In genomic region chr7:85021090-85021704, GRCh38 we compare ENCODE assay signal across 10 cellular contexts.
DNase-seq lines count a peak whose midpoint lies in the region; ATAC-seq, FAIRE-seq and TF ChIP-seq lines count a peak whose summit lies in the region.
"Had no signal": no experiment of that assay in that cellular context is flagged by ENCODE, and none has a peak within 500 bp of the region (broad histone marks: within the 10 kb centered on the region; RNA-seq: fewer than 3 reads in every experiment).

No MANE protein-coding gene starts in this region.

- TF ChIP-seq POLR2A in right lobe of liver (IDR thresholded peaks at IDR 0.05): no peak

- H2AFZ ChIP-seq in KMS-11 (ENCODE audit: low read depth) (no peak overlapping the region), astrocyte (ENCODE audit: low read depth, low read length) (no peak overlapping the region)

- H3K36me3 ChIP-seq in BE2C (no peaks in the 10 kb centered on the region), KMS-11 (ENCODE audit: insufficient read depth) (no peaks in the 10 kb centered on the region), astrocyte (ENCODE audit: insufficient read depth, low read length) (no peaks in the 10 kb centered on the region), right lobe of liver (no peaks in the 10 kb centered on the region)

- peak; percentile 69 for TF ChIP-seq CTCF in BE2C (IDR thresholded peaks at IDR 0.05; ENCODE audit: low read depth, low read length)
- TF ChIP-seq CTCF in KMS-11 (conservative IDR thresholded peaks at IDR 0.05; ENCODE audit: low read depth, low read length): peak; percentile 67
- peak; percentile 51 for TF ChIP-seq CTCF in astrocyte (IDR thresholded peaks at IDR 0.05; ENCODE audit: insufficient read depth, low read depth, low read length)
- TF ChIP-seq CTCF in right lobe of liver (IDR thresholded peaks at IDR 0.05): peak; percentile 22 to 48 (median 44)
- TF ChIP-seq CTCF in activated CD8-positive, alpha-beta T cell treated with anti-CD3 and anti-CD28 coated beads for 36 hours (IDR thresholded peaks at IDR 0.05): no peak

- no peak overlapping the region for H3K27ac ChIP-seq in KMS-11
- H3K27ac ChIP-seq in astrocyte (ENCODE audit: low read depth, low read length): no peak overlapping the region
- no peak overlapping the region for H3K27ac ChIP-seq in right lobe of liver
- H3K27ac ChIP-seq: skin epidermis had no signal

- H3K79me2 ChIP-seq in KMS-11 (ENCODE audit: insufficient read depth, low read depth): no peaks in the 10 kb centered on the region
- no peaks in the 10 kb centered on the region for H3K79me2 ChIP-seq in astrocyte (ENCODE audit: insufficient read depth, low read length)

- ATAC-seq in right lobe of liver (peak in 1 of 4 donors; percentile 48), HG03095 (IDR thresholded peaks at IDR 0.05; ENCODE audit: unreplicated experiment) (no peak)
- ATAC-seq in activated CD8-positive, alpha-beta T cell treated with anti-CD3 and anti-CD28 coated beads for 36 hours: no peak
- ATAC-seq in stimulated activated effector memory CD8-positive, alpha-beta T cell treated with anti-CD3 and anti-CD28 coated beads, Interleukin-12 subunit alpha, Interleukin-12 subunit beta, amount 100 ng/mL, for 72 hours: no peak

- WGBS in right lobe of liver (ENCODE audit: insufficient coverage, low coverage, low lambda C conversion rate, missing lambda C conversion rate): 57% methylated on average over 4 of the region's 4 CpGs

- DNase-seq in BE2C: no peak
- no peak for DNase-seq in astrocyte (ENCODE audit: low read depth)
- DNase-seq in right lobe of liver: no peak
- DNase-seq in activated CD8-positive, alpha-beta T cell treated with anti-CD3 and anti-CD28 coated beads for 36 hours: no peak
- DNase-seq in GM19239 (ENCODE audit: insufficient read length, low spot score): no peak
- no peak for DNase-seq in stimulated activated effector memory CD8-positive, alpha-beta T cell treated with anti-CD3 and anti-CD28 coated beads, Interleukin-12 subunit alpha, Interleukin-12 subunit beta, amount 100 ng/mL, for 72 hours (ENCODE audit: low spot score in 2 of 2)
- DNase-seq: NCI-H748 treated with DMSO at 0.1 percent for 48 hours had no signal

- H3K4me1 ChIP-seq in BE2C (peaks cover 10% of the 10 kb centered on the region; the same call in 1 of the 2 replicates), KMS-11 (ENCODE audit: low read depth, poor library complexity, severe bottlenecking) (no peaks in the 10 kb centered on the region), astrocyte (ENCODE audit: insufficient read depth, low read length) (peaks cover 11% of the 10 kb centered on the region), right lobe of liver (no peaks in the 10 kb centered on the region)

- H3K27me3 ChIP-seq in BE2C (no peaks in the 10 kb centered on the region), KMS-11 (ENCODE audit: insufficient read depth, low read depth) (no peaks in the 10 kb centered on the region), astrocyte (ENCODE audit: insufficient read depth, low read length) (no peaks in the 10 kb centered on the region), right lobe of liver (peaks cover 0 to 8% of the 10 kb centered on the region in 2 donors)

- intact Hi-C loops in right lobe of liver (cut with DNase I): no loop called here
- intact Hi-C loops in activated CD8-positive, alpha-beta T cell treated with anti-CD3 and anti-CD28 coated beads for 36 hours (cut with micrococcal nuclease): loop anchor here (5.0 kb wide), 1 partner anchor 1044 kb away; no protein-coding TSS in a partner anchor

- H3K36me3 Mint-ChIP-seq in astrocyte (ENCODE audit: low read depth, unreplicated experiment): no peaks in the 10 kb centered on the region
- H3K36me3 Mint-ChIP-seq in activated CD8-positive, alpha-beta T cell treated with anti-CD3 and anti-CD28 coated beads for 36 hours (ENCODE audit: low read depth): no peaks in the 10 kb centered on the region
- no peaks in the 10 kb centered on the region for H3K36me3 Mint-ChIP-seq in stimulated activated effector memory CD8-positive, alpha-beta T cell treated with anti-CD3 and anti-CD28 coated beads, Interleukin-12 subunit alpha, Interleukin-12 subunit beta, amount 100 ng/mL, for 72 hours

- no peaks in the 10 kb centered on the region for H3K27me3 Mint-ChIP-seq in astrocyte (ENCODE audit: low read depth, unreplicated experiment)
- H3K27me3 Mint-ChIP-seq in activated CD8-positive, alpha-beta T cell treated with anti-CD3 and anti-CD28 coated beads for 36 hours: peaks cover 6% of the 10 kb centered on the region

- no peak overlapping the region for H3K4me2 ChIP-seq in KMS-11
- no peak overlapping the region for H3K4me2 ChIP-seq in astrocyte (ENCODE audit: low read length)

- FAIRE-seq in astrocyte (lab: Jason Lieb, UNC): no peak
- no peak for FAIRE-seq in GM19239 (lab: Jason Lieb, UNC)

- H3K27ac Mint-ChIP-seq in astrocyte (ENCODE audit: unreplicated experiment): no peak overlapping the region
- no peak overlapping the region for H3K27ac Mint-ChIP-seq in activated CD8-positive, alpha-beta T cell treated with anti-CD3 and anti-CD28 coated beads for 36 hours
- no peak overlapping the region for H3K27ac Mint-ChIP-seq in stimulated activated effector memory CD8-positive, alpha-beta T cell treated with anti-CD3 and anti-CD28 coated beads, Interleukin-12 subunit alpha, Interleukin-12 subunit beta, amount 100 ng/mL, for 72 hours

- CTCF ChIA-PET in activated CD8-positive, alpha-beta T cell treated with anti-CD3 and anti-CD28 coated beads for 36 hours (lab: Charles Lee): interaction anchor here (1.1 to 2.0 kb wide), 2 partner anchors 1085 to 1086 kb away, joined by 3 to 10 read pairs; no protein-coding TSS in a partner anchor

- no peaks in the 10 kb centered on the region for H3K9me3 Mint-ChIP-seq in astrocyte (ENCODE audit: unreplicated experiment)
- no peaks in the 10 kb centered on the region for H3K9me3 Mint-ChIP-seq in activated CD8-positive, alpha-beta T cell treated with anti-CD3 and anti-CD28 coated beads for 36 hours
- peaks cover 7% of the 10 kb centered on the region for H3K9me3 Mint-ChIP-seq in stimulated activated effector memory CD8-positive, alpha-beta T cell treated with anti-CD3 and anti-CD28 coated beads, Interleukin-12 subunit alpha, Interleukin-12 subunit beta, amount 100 ng/mL, for 72 hours

- H3K9me3 ChIP-seq in BE2C (no peaks in the 10 kb centered on the region), astrocyte (ENCODE audit: insufficient read depth, low read depth, low read length) (no peaks in the 10 kb centered on the region), right lobe of liver (no peaks in the 10 kb centered on the region)

- H4K20me1 ChIP-seq in KMS-11 (ENCODE audit: insufficient read depth): no peaks in the 10 kb centered on the region
- H4K20me1 ChIP-seq in astrocyte (ENCODE audit: insufficient read depth, low read length): no peaks in the 10 kb centered on the region

- H3K9ac ChIP-seq in KMS-11: no peak overlapping the region
- H3K9ac ChIP-seq in astrocyte (ENCODE audit: low read length): no peak overlapping the region

- no peak overlapping the region for H3K4me3 ChIP-seq in BE2C (ENCODE audit: low read depth, low read length)
- H3K4me3 ChIP-seq in KMS-11 (IDR thresholded peaks at IDR 0.05; ENCODE audit: insufficient read depth, low read depth, low read length): no peak overlapping the region
- no peak overlapping the region for H3K4me3 ChIP-seq in astrocyte (ENCODE audit: insufficient read depth, low read depth, low read length)
- H3K4me3 ChIP-seq in right lobe of liver: no peak overlapping the region
- H3K4me3 ChIP-seq: skin epidermis had no signal

- POLR2A ChIA-PET in activated CD8-positive, alpha-beta T cell treated with anti-CD3 and anti-CD28 coated beads for 36 hours (lab: Charles Lee): no interaction called here

- H3K4me3 Mint-ChIP-seq in astrocyte (ENCODE audit: unreplicated experiment): no peak overlapping the region
- H3K4me3 Mint-ChIP-seq in activated CD8-positive, alpha-beta T cell treated with anti-CD3 and anti-CD28 coated beads for 36 hours: no peak overlapping the region
- H3K4me3 Mint-ChIP-seq in stimulated activated effector memory CD8-positive, alpha-beta T cell treated with anti-CD3 and anti-CD28 coated beads, Interleukin-12 subunit alpha, Interleukin-12 subunit beta, amount 100 ng/mL, for 72 hours: no peak overlapping the region

- peaks cover 12% of the 10 kb centered on the region for H3K4me1 Mint-ChIP-seq in astrocyte (ENCODE audit: low read depth, unreplicated experiment)
- no peaks in the 10 kb centered on the region for H3K4me1 Mint-ChIP-seq in activated CD8-positive, alpha-beta T cell treated with anti-CD3 and anti-CD28 coated beads for 36 hours (ENCODE audit: low read depth)
- no peaks in the 10 kb centered on the region for H3K4me1 Mint-ChIP-seq in stimulated activated effector memory CD8-positive, alpha-beta T cell treated with anti-CD3 and anti-CD28 coated beads, Interleukin-12 subunit alpha, Interleukin-12 subunit beta, amount 100 ng/mL, for 72 hours
